In genomic region chr18:59874166-59874565, GRCh38 we compare ENCODE assay signal across 16 cellular contexts. TPM values are rescaled to one million over a fixed set of nuclear protein-coding genes. Genes with fewer than 3 reads are reported as not detected.
DNase-seq lines count a peak whose midpoint lies in the region; ATAC-seq, FAIRE-seq and TF ChIP-seq lines count a peak whose summit lies in the region.
"Had no signal": no experiment of that assay in that cellular context is flagged by ENCODE, and none has a peak within 500 bp of the region (broad histone marks: within the 10 kb centered on the region; RNA-seq: fewer than 3 reads in every experiment).

No MANE protein-coding gene starts in this region.

- H3K4me2 ChIP-seq in K562 (ENCODE audit: insufficient read depth, low read length), result no peak overlapping the region

- H3K4me3 ChIP-seq in MG63, result no peak overlapping the region
- H3K4me3 ChIP-seq in K562, result no peak overlapping the region
- H3K4me3 ChIP-seq: suprapubic skin had no signal

- no peaks in the 10 kb centered on the region for H3K79me2 ChIP-seq in K562 (ENCODE audit: control insufficient read depth, insufficient read depth, low read length)

- 23% methylated on average over 7 of the region's 7 CpGs for WGBS in K562 (ENCODE audit: insufficient coverage, low coverage, missing lambda C conversion rate)

- intact Hi-C loops in K562 (cut with micrococcal nuclease), result no loop called here
- intact Hi-C loops in activated T-helper 1 cell treated with anti-CD3 and anti-CD28 coated beads, Interleukin-12 subunit alpha, Interleukin-12 subunit beta, Interleukin-2, Interleukin-4 antibody, amounts not matched to agents 30 ng/mL and 10 ng/mL and 1 ng/mL, durations not matched to agents 14 hours and 24 hours and 36 hours (cut with micrococcal nuclease), result no loop called here

- no peaks in the 10 kb centered on the region; a peak in 3 of 5 replicates for H3K4me1 ChIP-seq in K562 (replicated peaks in 1 of 2; ENCODE audit: control insufficient read depth in 2 of 2, insufficient read depth in 2 of 2, low read length in 2 of 2)
- H3K4me1 ChIP-seq: suprapubic skin had no signal

- POLR2A ChIA-PET in K562 (lab: Yijun Ruan, JAX), result interaction anchor here (2.5 kb wide), 1 partner anchor 26 kb away, joined by 15 read pairs; the partner anchor contains the start of gene PMAIP1

- peak; percentile 46 for FAIRE-seq in K562 (lab: Jason Lieb, UNC)

- H3K9me3 ChIP-seq in MG63 (no peaks in the 10 kb centered on the region), K562 (replicated peaks; ENCODE audit: control insufficient read depth, insufficient read depth, low read depth, low read length) (no peaks in the 10 kb centered on the region)
- H3K9me3 ChIP-seq: suprapubic skin had no signal

- TF ChIP-seq RAD21 in K562 (CRISPR knock-in tag; conservative IDR thresholded peaks at IDR 0.05 in 1 of 2, IDR thresholded peaks at IDR 0.05 in 1 of 2), result no peak

- peaks cover 41% of the 10 kb centered on the region for H3K4me1 Mint-ChIP-seq in activated T-helper 1 cell treated with anti-CD3 and anti-CD28 coated beads, Interleukin-12 subunit alpha, Interleukin-12 subunit beta, Interleukin-2, Interleukin-4 antibody, amounts not matched to agents 30 ng/mL and 10 ng/mL and 1 ng/mL, durations not matched to agents 14 hours and 24 hours and 36 hours (ENCODE audit: low read depth)

- H2AFZ ChIP-seq in K562 (ENCODE audit: low read depth, low read length), result no peak overlapping the region

- H3K36me3 Mint-ChIP-seq in activated T-helper 1 cell treated with anti-CD3 and anti-CD28 coated beads, Interleukin-12 subunit alpha, Interleukin-12 subunit beta, Interleukin-2, Interleukin-4 antibody, amounts not matched to agents 30 ng/mL and 10 ng/mL and 1 ng/mL, durations not matched to agents 14 hours and 24 hours and 36 hours (ENCODE audit: low read depth), result no peaks in the 10 kb centered on the region
- H3K36me3 Mint-ChIP-seq: naive thymus-derived CD8-positive, alpha-beta T cell had no signal

- H3K36me3 ChIP-seq in MG63, result no peaks in the 10 kb centered on the region
- no peaks in the 10 kb centered on the region for H3K36me3 ChIP-seq in K562 (ENCODE audit: control insufficient read depth, insufficient read depth, low read length)
- H3K36me3 ChIP-seq: suprapubic skin had no signal

- peaks cover 4% of the 10 kb centered on the region for H3K27me3 Mint-ChIP-seq in activated T-helper 1 cell treated with anti-CD3 and anti-CD28 coated beads, Interleukin-12 subunit alpha, Interleukin-12 subunit beta, Interleukin-2, Interleukin-4 antibody, amounts not matched to agents 30 ng/mL and 10 ng/mL and 1 ng/mL, durations not matched to agents 14 hours and 24 hours and 36 hours (ENCODE audit: insufficient read depth)

- no peak overlapping the region for H3K27ac ChIP-seq in K562 (ENCODE audit: extremely low read depth, low read depth, low read length)
- H3K27ac ChIP-seq: suprapubic skin had no signal

- no peak overlapping the region for H3K4me3 Mint-ChIP-seq in activated T-helper 1 cell treated with anti-CD3 and anti-CD28 coated beads, Interleukin-12 subunit alpha, Interleukin-12 subunit beta, Interleukin-2, Interleukin-4 antibody, amounts not matched to agents 30 ng/mL and 10 ng/mL and 1 ng/mL, durations not matched to agents 14 hours and 24 hours and 36 hours
- H3K4me3 Mint-ChIP-seq: naive thymus-derived CD8-positive, alpha-beta T cell had no signal

- no peaks in the 10 kb centered on the region for H3K9me3 Mint-ChIP-seq in activated T-helper 1 cell treated with anti-CD3 and anti-CD28 coated beads, Interleukin-12 subunit alpha, Interleukin-12 subunit beta, Interleukin-2, Interleukin-4 antibody, amounts not matched to agents 30 ng/mL and 10 ng/mL and 1 ng/mL, durations not matched to agents 14 hours and 24 hours and 36 hours
- H3K9me3 Mint-ChIP-seq: naive thymus-derived CD8-positive, alpha-beta T cell had no signal

- H3K27me3 ChIP-seq in MG63 (no peaks in the 10 kb centered on the region), K562 (ENCODE audit: control insufficient read depth in 2 of 2, insufficient read depth in 2 of 2, low read length in 2 of 2) (no peaks in the 10 kb centered on the region)
- H3K27me3 ChIP-seq: suprapubic skin had no signal

- no peaks in the 10 kb centered on the region for H3K9me1 ChIP-seq in K562 (ENCODE audit: control insufficient read depth, insufficient read depth, low read length)

- TF ChIP-seq POLR2A in K562 (conservative IDR thresholded peaks at IDR 0.05), result no peak

- TF ChIP-seq CTCF in K562 (IDR thresholded peaks at IDR 0.05 in 2 of 3, conservative IDR thresholded peaks at IDR 0.05 in 1 of 3; ENCODE audit: insufficient read depth in 2 of 3, low read depth in 1 of 3, low read length in 3 of 3), result no peak

- peak; percentile 52; the same call in 2 of the 3 replicates for ATAC-seq in K562
- ATAC-seq: naive thymus-derived CD8-positive, alpha-beta T cell; Panc1 had no signal

- CTCF ChIA-PET in K562 (lab: Yijun Ruan, JAX; ENCODE audit: low intra/inter-chr PET ratio), result no interaction called here

- no peak overlapping the region for H3K27ac Mint-ChIP-seq in activated T-helper 1 cell treated with anti-CD3 and anti-CD28 coated beads, Interleukin-12 subunit alpha, Interleukin-12 subunit beta, Interleukin-2, Interleukin-4 antibody, amounts not matched to agents 30 ng/mL and 10 ng/mL and 1 ng/mL, durations not matched to agents 14 hours and 24 hours and 36 hours
- H3K27ac Mint-ChIP-seq: naive thymus-derived CD8-positive, alpha-beta T cell had no signal

- no peaks in the 10 kb centered on the region for H4K20me1 ChIP-seq in K562 (replicated peaks; ENCODE audit: control insufficient read depth, insufficient read depth, low read length)

- no TSS peak for BruUV-seq in K562 (replicated peaks; lab: Mats Ljungman, UMichigan)

- in situ Hi-C loops in Caki2 (cut with HindIII; ENCODE audit: low pct_unique_long_range_greater_than_20kb, low sequenced_read_pairs), result no loop called here
- in situ Hi-C loops in K562 (cut with MboI), result no loop called here

- DNase-seq in Caki2 (ENCODE audit: low read depth), result peak; percentile 31
- peak; percentile 59 for DNase-seq in MG63
- peak in 1 of 4 experiments; percentile 24 for DNase-seq in K562 (ENCODE audit: extremely low read depth in 1 of 4, low spot score in 3 of 4)
- DNase-seq in myocyte (ENCODE audit: low read depth), result peak; percentile 38
- DNase-seq in cerebellum (ENCODE audit: low spot score), result no peak
- no peak for DNase-seq in activated naive CD4-positive, alpha-beta T cell treated with Interleukin-2 at 50 U/mL for 16 hours
- DNase-seq in activated T-helper 1 cell treated with anti-CD3 and anti-CD28 coated beads, Interleukin-12 subunit alpha, Interleukin-12 subunit beta, Interleukin-2, Interleukin-4 antibody, amounts not matched to agents 30 ng/mL and 10 ng/mL and 1 ng/mL, durations not matched to agents 14 hours and 24 hours and 36 hours (ENCODE audit: low spot score), result no peak
- no peak for DNase-seq in activated naive CD4-positive, alpha-beta T cell (lab: John Stamatoyannopoulos, UW)
- DNase-seq: activated CD4-positive, CD25-positive, alpha-beta regulatory T cell; DMS79 treated with DMSO at 0.1 percent for 48 hours; GOT3; naive thymus-derived CD8-positive, alpha-beta T cell; NCI-H187; stimulated activated CD4-positive, alpha-beta T cell treated with anti-CD3 and anti-CD28 coated beads, Interleukin-4, amount 100 ng/mL, for 1 hour had no signal

- no peak overlapping the region for H3K9ac ChIP-seq in K562 (ENCODE audit: insufficient read depth in 1 of 2, low read depth in 2 of 2, low read length in 2 of 2)

- no peak for TF ChIP-seq EP300 in K562 (IDR thresholded peaks at IDR 0.05; ENCODE audit: low read length)

TF ChIP-seq in K562, 482 proteins besides CTCF, POLR2A, EP300 and RAD21 (continues in another document):
- TF ChIP-seq ZNF311 (CRISPR knock-in tag; IDR thresholded peaks at IDR 0.05) (no peak), FOSL1 (tag; conservative IDR thresholded peaks at IDR 0.05) (peak; percentile 53; the same call in 1 of the 2 replicates), NR2C2 (CRISPR knock-in tag; IDR thresholded peaks at IDR 0.05) (no peak), NR2C2 (tag; IDR thresholded peaks at IDR 0.05) (peak; percentile 6; the same call in 1 of the 2 replicates), TAL1 (IDR thresholded peaks at IDR 0.05) (no peak), HIVEP1 (CRISPR knock-in tag; IDR thresholded peaks at IDR 0.05) (no peak), SNAPC5 (CRISPR knock-in tag; IDR thresholded peaks at IDR 0.05) (no peak), MYBL2 (IDR thresholded peaks at IDR 0.05; ENCODE audit: low read depth) (no peak), MYBL2 (CRISPR knock-in tag; IDR thresholded peaks at IDR 0.05; ENCODE audit: borderline replicate concordance) (no peak), ETS2 (tag; IDR thresholded peaks at IDR 0.05; ENCODE audit: borderline replicate concordance, poor library complexity, severe bottlenecking) (no peak)

RNA-seq across cellular contexts. Expression of gene PMAIP1, which starts 25.6 kb away (rescaled TPM):
- total RNA-seq in Caki2 (2014; rRNA removed; shearing (Covaris generic); ENCODE audit: low replicate concordance), result 2.7 and 8.5 TPM in 2 replicates
- 14.1 and 17.6 TPM in 2 replicates for total RNA-seq in MG63 (2014; rRNA removed; shearing (Covaris generic); ENCODE audit: low replicate concordance)
- 4.4 and 9.5 TPM in 2 replicates for total RNA-seq in K562 (2011; cell fraction: chromatin; rRNA removed; ENCODE audit: low replicate concordance)
- 6.2 and 8.5 TPM in 2 replicates for total RNA-seq in K562 (2011; cell fraction: nucleolus; rRNA removed)
- total RNA-seq in K562 (2011; cell fraction: nucleoplasm; rRNA removed), result 5.6 and 6.1 TPM in 2 replicates
- total RNA-seq in K562 (2014; rRNA removed) (14.0 and 16.5 TPM in 2 replicates), K562 (2014; rRNA removed; fragmentation: Illumina TruSeq; extraction: Trizol) (16.4 and 19.7 TPM in 2 replicates), K562 (2015; rRNA removed; fragmentation: Illumina TruSeq; extraction: Trizol) (8.0 and 8.1 TPM in 2 replicates), K562 (2021) (17.3 and 17.6 TPM in 2 replicates), myocyte (62.5 and 75.1 TPM in 2 replicates), cerebellum (2.4 TPM)
- polyA plus RNA-seq in K562 (2011; rRNA removed) (14.9 and 15.2 TPM in 2 replicates), K562 (2014; fragmentation: Illumina TruSeq; extraction: Trizol) (14.0 and 15.4 TPM in 2 replicates), K562 (2014; fragmentation: Nextera tagmentation; extraction: Ambion mirVana) (10 to 100 TPM; 10.0 to 14.9 TPM), K562 (2014; rRNA removed) (21.6 and 22.9 TPM in 2 replicates)
- 9.2 and 10.1 TPM in 2 replicates for polyA plus RNA-seq in K562 (2011; cell fraction: cytosol; rRNA removed)
- 4.7 and 6.4 TPM in 2 replicates for polyA plus RNA-seq in K562 (2011; cell fraction: nucleus; rRNA removed)
- 9.7 and 20.8 TPM in 2 replicates for polyA plus RNA-seq in K562 (2012)
- polyA minus RNA-seq in K562 (2011; rRNA and poly(A)+ RNA removed), result 7.0 and 9.9 TPM in 2 replicates
- polyA minus RNA-seq in K562 (2011; cell fraction: cytosol; rRNA and poly(A)+ RNA removed), result 6.8 and 8.2 TPM in 2 replicates
- 6.9 and 18.1 TPM in 2 replicates for polyA minus RNA-seq in K562 (2011; cell fraction: nucleus; rRNA and poly(A)+ RNA removed)
- polyA plus RNA-seq in myocyte (2012), result 10.3 TPM
- 57.2 and 59.5 TPM in 2 replicates for total RNA-seq in activated T-helper 1 cell treated with anti-CD3 and anti-CD28 coated beads, Interleukin-12 subunit alpha, Interleukin-12 subunit beta, Interleukin-2, Interleukin-4 antibody, amounts not matched to agents 30 ng/mL and 10 ng/mL and 1 ng/mL, durations not matched to agents 14 hours and 24 hours and 36 hours

Comparison
In these comparisons a context has a peak if more than half of its experiments do, and no peak if none do; other contexts are left out.
1. DNase-seq: peak in Caki2 (single experiment), MG63 (single experiment) and myocyte (single experiment); none in cerebellum (single experiment), activated naive CD4-positive, alpha-beta T cell treated with Interleukin-2 at 50 U/mL for 16 hours (single experiment), activated T-helper 1 cell treated with anti-CD3 and anti-CD28 coated beads, Interleukin-12 subunit alpha, Interleukin-12 subunit beta, Interleukin-2, Interleukin-4 antibody, amounts not matched to agents 30 ng/mL and 10 ng/mL and 1 ng/mL, durations not matched to agents 14 hours and 24 hours and 36 hours (single experiment) and activated naive CD4-positive, alpha-beta T cell (0 of 4).